ENCODE assay signal across 8 cellular contexts in the genomic region with DNA sequence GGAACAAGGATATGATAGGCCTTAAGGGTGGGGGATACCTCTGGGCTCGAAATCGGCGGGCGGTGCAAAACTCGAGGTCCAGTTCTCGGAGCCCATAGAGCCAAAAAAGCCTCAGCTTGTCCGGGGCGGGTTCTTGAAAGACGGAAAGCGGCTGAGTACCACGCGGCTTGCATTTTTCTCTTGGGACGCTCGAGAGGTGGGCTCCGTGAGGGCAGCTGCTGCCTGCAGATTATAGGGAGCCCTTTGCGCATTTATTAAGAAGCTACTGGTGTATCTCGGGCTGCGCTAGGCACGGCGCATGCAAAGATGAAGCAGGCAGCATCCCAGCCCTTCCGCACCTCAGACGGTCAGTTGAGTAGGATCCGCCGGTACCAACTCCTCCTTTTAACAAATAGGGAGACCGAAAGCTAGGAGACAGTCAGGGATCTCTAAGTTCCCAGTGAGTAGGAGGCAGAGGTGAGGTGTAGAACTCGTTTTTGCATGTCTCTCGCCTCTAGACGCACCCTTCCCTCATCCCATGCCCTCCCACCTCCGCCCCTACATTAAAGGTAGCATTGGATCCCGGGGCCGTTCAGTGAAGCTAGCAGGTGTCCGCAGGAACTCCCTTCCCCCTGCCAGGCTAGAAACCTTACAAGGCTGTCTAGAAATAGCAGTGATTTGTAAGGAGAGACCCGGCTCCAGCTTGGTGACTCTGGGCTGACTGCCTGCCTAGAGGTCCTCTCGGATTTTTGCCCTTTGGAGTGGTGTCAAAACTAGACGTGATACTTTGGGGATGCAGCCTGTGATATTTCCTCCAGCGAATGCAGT. TPM values are rescaled to one million over a fixed set of nuclear protein-coding genes. Genes with fewer than 3 reads are reported as not detected.
DNase-seq lines count a peak whose midpoint lies in the region; ATAC-seq and TF ChIP-seq lines count a peak whose summit lies in the region.

No MANE protein-coding gene starts in this region.

- H3K9me3 ChIP-seq in ectodermal cell (ENCODE audit: control insufficient read depth, low read length), result no peaks in the 10 kb centered on the region

- H3K4me1 Mint-ChIP-seq in activated CD4-positive, alpha-beta T cell treated with anti-CD3 and anti-CD28 coated beads for 36 hours, result peaks cover 61% of the 10 kb centered on the region

- H3K27me3 ChIP-seq in ectodermal cell (ENCODE audit: control insufficient read depth, insufficient read depth, low read length, poor library complexity, severe bottlenecking) (peaks cover 3% of the 10 kb centered on the region), mesendoderm (ENCODE audit: insufficient read depth, low read length, poor library complexity) (no peaks in the 10 kb centered on the region)

- peak overlapping the region; percentile 97 for H3K4me3 Mint-ChIP-seq in activated CD4-positive, alpha-beta T cell treated with anti-CD3 and anti-CD28 coated beads for 36 hours

- peak overlapping the region; percentile 51 for H2BK120ac ChIP-seq in mesendoderm (ENCODE audit: low read depth, low read length)

- peak overlapping the region; percentile 99 for H3K27ac Mint-ChIP-seq in activated CD4-positive, alpha-beta T cell treated with anti-CD3 and anti-CD28 coated beads for 36 hours

- H3K27me3 Mint-ChIP-seq in activated CD4-positive, alpha-beta T cell treated with anti-CD3 and anti-CD28 coated beads for 36 hours, result no peaks in the 10 kb centered on the region

- H3K36me3 Mint-ChIP-seq in activated CD4-positive, alpha-beta T cell treated with anti-CD3 and anti-CD28 coated beads for 36 hours (ENCODE audit: low read depth), result peaks cover 57% of the 10 kb centered on the region

- 2 to 3% methylated on average over 36 of the region's 36 CpGs for WGBS in ectodermal cell, 2 experiments
- WGBS in mesendoderm (ENCODE audit: extremely low coverage, insufficient coverage, low lambda C conversion rate), result no CpG with 5 or more reads among the region's 36 CpGs

- intact Hi-C loops in activated CD4-positive, alpha-beta T cell treated with anti-CD3 and anti-CD28 coated beads for 36 hours (cut with DNase I, micrococcal nuclease), result loop anchor here (1.0 to 10.0 kb wide), 9 partner anchors 11 to 1656 kb away; partner anchors contain the start of genes C11orf58 (in 1 of the 2), E2F8 (in 1 of the 2), GTF2H1 (in 1 of the 2) and HPS5 (in 1 of the 2)

- peak; percentile 33 for DNase-seq in activated CD4-positive, alpha-beta T cell treated with anti-CD3 and anti-CD28 coated beads for 36 hours
- DNase-seq in activated CD4-positive, alpha-beta T cell treated with anti-CD3 and anti-CD28 coated beads, Interleukin-2, amount 50 U/mL, for 4 hours, result no peak
- DNase-seq in mesendoderm (peak; percentile 59), superior temporal gyrus (ENCODE audit: extremely low spot score) (peak; percentile 48), GM19238 (ENCODE audit: insufficient read length, low spot score) (no peak)

- TF ChIP-seq CTCF in WI38 (IDR thresholded peaks at IDR 0.05; ENCODE audit: low read depth, low read length), result no peak

- H3K18ac ChIP-seq in mesendoderm (ENCODE audit: low read length), result peak overlapping the region; percentile 88

- peak overlapping the region; percentile 89 for H3K4me2 ChIP-seq in mesendoderm (ENCODE audit: low read length)

- H3K4me3 ChIP-seq in WI38 (ENCODE audit: low read depth, low read length) (peak overlapping the region; percentile 88), ectodermal cell (ENCODE audit: insufficient read depth, low read depth, low read length) (peak overlapping the region; percentile 74), mesendoderm (ENCODE audit: low read length) (peak overlapping the region; percentile 89)

- no peak overlapping the region for H2BK15ac ChIP-seq in mesendoderm (replicated peaks; ENCODE audit: low read depth)

- peak overlapping the region; percentile 92 for H3K56ac ChIP-seq in mesendoderm (ENCODE audit: low read length)

- peaks cover 23% of the 10 kb centered on the region for H3K79me2 ChIP-seq in mesendoderm (ENCODE audit: control insufficient read depth, insufficient read depth, low read length)

- peak overlapping the region; percentile 38 for H3K23ac ChIP-seq in mesendoderm (ENCODE audit: low read length)

- no peak overlapping the region for H2AK5ac ChIP-seq in mesendoderm (ENCODE audit: low read length)

- H2BK5ac ChIP-seq in mesendoderm (ENCODE audit: low read length), result peak overlapping the region; percentile 10

- H3K36me3 ChIP-seq in ectodermal cell (ENCODE audit: control insufficient read depth, insufficient read depth, low read length), result peaks cover 14% of the 10 kb centered on the region
- peaks cover 12% of the 10 kb centered on the region for H3K36me3 ChIP-seq in mesendoderm (ENCODE audit: control insufficient read depth, insufficient read depth, low read length)

- H3K79me1 ChIP-seq in mesendoderm (ENCODE audit: low read length), result peaks cover 3% of the 10 kb centered on the region

- H3K27ac ChIP-seq in ectodermal cell (ENCODE audit: insufficient read depth, low read depth, low read length, poor library complexity, severe bottlenecking) (peak overlapping the region; percentile 88), mesendoderm (ENCODE audit: low read depth, low read length) (peak overlapping the region; percentile 87)

- H3K9ac ChIP-seq in mesendoderm (ENCODE audit: low read length), result peak overlapping the region; percentile 96

- H3K9me3 Mint-ChIP-seq in activated CD4-positive, alpha-beta T cell treated with anti-CD3 and anti-CD28 coated beads for 36 hours (ENCODE audit: low read depth), result no peaks in the 10 kb centered on the region

- H3K4me1 ChIP-seq in ectodermal cell (ENCODE audit: control insufficient read depth, insufficient read depth, low read length), result no peaks in the 10 kb centered on the region
- peaks cover 3% of the 10 kb centered on the region for H3K4me1 ChIP-seq in mesendoderm (ENCODE audit: control insufficient read depth, low read depth, low read length)

- ATAC-seq in activated CD4-positive, alpha-beta T cell treated with anti-CD3 and anti-CD28 coated beads for 36 hours, result no peak
- no peak for ATAC-seq in GM18870 (IDR thresholded peaks at IDR 0.05; ENCODE audit: unreplicated experiment)

- peak overlapping the region; percentile 38 for H3K4ac ChIP-seq in mesendoderm (ENCODE audit: low read depth, low read length)

- CTCF ChIA-PET in activated CD4-positive, alpha-beta T cell treated with anti-CD3 and anti-CD28 coated beads for 36 hours (lab: Charles Lee), result interaction anchor here (0.6 to 3.5 kb wide), 6 partner anchors 12 to 328 kb away, joined by 3 to 32 read pairs (median 4); partner anchors contain the start of genes GTF2H1 and HPS5

- peak overlapping the region; percentile 58 for H4K8ac ChIP-seq in mesendoderm (ENCODE audit: low read depth, low read length)

- POLR2A ChIA-PET in activated CD4-positive, alpha-beta T cell treated with anti-CD3 and anti-CD28 coated beads for 36 hours (lab: Charles Lee), result interaction anchor here (0.6 to 5.2 kb wide), 16 partner anchors 9 to 1318 kb away, joined by 3 to 103 read pairs (median 4); partner anchors contain the start of genes GTF2H1, HPS5, RPS13 and SPTY2D1

- H4K5ac ChIP-seq in mesendoderm (ENCODE audit: low read length), result no peak overlapping the region

RNA-seq across cellular contexts. Expression of gene LDHA, which starts 0.8 kb away (rescaled TPM):
- total RNA-seq in activated CD4-positive, alpha-beta T cell treated with anti-CD3 and anti-CD28 coated beads for 36 hours, result 1,000 to 10,000 TPM; 2,310 to 2,803 TPM
- polyA plus RNA-seq in ectodermal cell (2013, experiment 1 of 4), result 493 TPM
- polyA plus RNA-seq in ectodermal cell (2013, experiment 2 of 4), result 385 TPM
- 323 TPM for polyA plus RNA-seq in ectodermal cell (2013, experiment 3 of 4)
- 302 TPM for polyA plus RNA-seq in ectodermal cell (2013, experiment 4 of 4)
- 473 TPM for polyA plus RNA-seq in mesendoderm (2013, experiment 1 of 2)
- polyA plus RNA-seq in mesendoderm (2013, experiment 2 of 2), result 463 TPM

RNA-seq across cellular contexts. Expression of gene LDHC, which starts 17.0 kb away (rescaled TPM):
- not detected for total RNA-seq in activated CD4-positive, alpha-beta T cell treated with anti-CD3 and anti-CD28 coated beads for 36 hours
- polyA plus RNA-seq in ectodermal cell (2013, experiment 1 of 4), result not detected
- polyA plus RNA-seq in ectodermal cell (2013, experiment 2 of 4), result not detected
- not detected for polyA plus RNA-seq in ectodermal cell (2013, experiment 3 of 4)
- not detected for polyA plus RNA-seq in ectodermal cell (2013, experiment 4 of 4)
- polyA plus RNA-seq in mesendoderm (2013, experiment 1 of 2), result 0.69 TPM
- 0.74 TPM for polyA plus RNA-seq in mesendoderm (2013, experiment 2 of 2)

Comparison
In these comparisons a context has a peak if more than half of its experiments do, and no peak if none do; other contexts are left out.
1. DNase-seq: peak in activated CD4-positive, alpha-beta T cell treated with anti-CD3 and anti-CD28 coated beads for 36 hours (single experiment), mesendoderm (single experiment) and superior temporal gyrus (single experiment); none in activated CD4-positive, alpha-beta T cell treated with anti-CD3 and anti-CD28 coated beads, Interleukin-2, amount 50 U/mL, for 4 hours (0 of 2) and GM19238 (single experiment).
2. Peak in every context shown above with its lines, with median percentiles within 50 percentile points of each other: H3K4me3 ChIP-seq.